Comparison of ENCODE assay signal across 1 cellular context in genomic region chr7:129227646-129228578, GRCh38.
TF ChIP-seq lines count a peak whose summit lies in the region.

No MANE protein-coding gene starts in this region.

TF ChIP-seq in K562, 482 proteins besides CTCF, POLR2A, EP300 and RAD21:
- TF ChIP-seq MEIS2 (IDR thresholded peaks at IDR 0.05; ENCODE audit: partially characterized antibody), result peak; percentile 73
- TF ChIP-seq CEBPG (CRISPR knock-in tag; IDR thresholded peaks at IDR 0.05), result 0 out of 2 replicates have a peak, but pooled peaks have one; percentile 21
- no peak; a peak in 1 of 4 replicates for TF ChIP-seq CEBPG (tag; conservative IDR thresholded peaks at IDR 0.05 in 1 of 2, IDR thresholded peaks at IDR 0.05 in 1 of 2)
- peak; percentile 33; the same call in 1 of the 2 replicates for TF ChIP-seq PKNOX1 (IDR thresholded peaks at IDR 0.05)
- TF ChIP-seq ETV1 (tag; conservative IDR thresholded peaks at IDR 0.05; ENCODE audit: low read depth), result no peak
- TF ChIP-seq CEBPB (tag; IDR thresholded peaks at IDR 0.05), result no peak
- no peak for TF ChIP-seq MBD2 (IDR thresholded peaks at IDR 0.05; ENCODE audit: borderline replicate concordance, low read depth)
- peak; percentile 62 for TF ChIP-seq ESRRA (IDR thresholded peaks at IDR 0.05; ENCODE audit: borderline replicate concordance, low read depth)
- peak in 1 of 2 experiments; percentile 94; a peak in 2 of 4 replicates for TF ChIP-seq FOXA3 (CRISPR knock-in tag; conservative IDR thresholded peaks at IDR 0.05 in 1 of 2, IDR thresholded peaks at IDR 0.05 in 1 of 2)
TF ChIP-seq in K562: peak in this region for 5.
